In genomic region chr1:64257233-64257632, GRCh38 we compare ENCODE assay signal across 18 cellular contexts. TPM values are rescaled to one million over a fixed set of nuclear protein-coding genes. Genes with fewer than 3 reads are reported as not detected.
"Had no signal": no experiment of that assay in that cellular context is flagged by ENCODE, and none has a peak within 500 bp of the region (broad histone marks: within the 10 kb centered on the region; RNA-seq: fewer than 3 reads in every experiment).

No MANE protein-coding gene starts in this region.

RNA-seq across cellular contexts. Expression of gene UBE2U, which starts 53.8 kb away (rescaled TPM):
- total RNA-seq: activated naive CD4-positive, alpha-beta T cell treated with anti-CD3 and anti-CD28 coated beads for 36 hours; activated naive CD8-positive, alpha-beta T cell treated with anti-CD3 and anti-CD28 coated beads for 36 hours; activated naive CD8-positive, alpha-beta T cell treated with anti-CD3 and anti-CD28 coated beads, Interleukin-2, amount 10 ng/mL, durations not matched to agents 7 days and 5 days; activated T-cell treated with anti-CD3 and anti-CD28 coated beads, Interleukin-2, amount 50 U/mL, for 4 hours; activated T-cell treated with anti-CD3 and anti-CD28 coated beads, Interleukin-2, amount 50 U/mL, for 72 hours; activated T-helper 1 cell treated with anti-CD3 and anti-CD28 coated beads, Interleukin-12 subunit alpha, Interleukin-12 subunit beta, Interleukin-2, Interleukin-4 antibody, amounts not matched to agents 30 ng/mL and 10 ng/mL and 1 ng/mL, durations not matched to agents 14 hours and 24 hours and 36 hours; activated T-helper 17 cell treated with anti-CD3 and anti-CD28 coated beads, Interleukin-2, amount 50 U/mL, for 72 hours; activated T-helper 2 cell treated with anti-CD3 and anti-CD28 coated beads, Interferon-gamma antibody, Interleukin-2, Interleukin-4, amounts not matched to agents 10 μg/mL and 5 μg/mL and 100 μg/mL, durations not matched to agents 14 hours and 24 hours and 36 hours; adrenal gland; aorta; ascending aorta; astrocyte; body of pancreas; breast epithelium; bronchial epithelial cell; cardiac muscle cell; cardiac septum; cerebellum had no signal
- polyA plus RNA-seq: adrenal gland, aorta, cardiac muscle cell had no signal
